ENCODE assay signal across 1 cellular context in genomic region chr21:46394819-46395152, GRCh38.
TF ChIP-seq lines count a peak whose summit lies in the region.

No MANE protein-coding gene starts in this region.

TF ChIP-seq in HepG2, 621 proteins besides CTCF, POLR2A, EP300 and RAD21 (continued from another document):
- no peak for TF ChIP-seq FOXP4 (CRISPR knock-in tag; IDR thresholded peaks at IDR 0.05)
- TF ChIP-seq SMAD1 (CRISPR knock-in tag; IDR thresholded peaks at IDR 0.05; ENCODE audit: borderline replicate concordance, low read depth): no peak
- TF ChIP-seq CHCHD3 (CRISPR knock-in tag; IDR thresholded peaks at IDR 0.05): no peak
- TF ChIP-seq THAP11 (CRISPR knock-in tag; IDR thresholded peaks at IDR 0.05): no peak
- no peak for TF ChIP-seq HNF4A (CRISPR knock-in tag; IDR thresholded peaks at IDR 0.05)
- no peak for TF ChIP-seq TEAD2 (CRISPR knock-in tag; IDR thresholded peaks at IDR 0.05)
- TF ChIP-seq TFDP2 (CRISPR knock-in tag; IDR thresholded peaks at IDR 0.05): no peak
- no peak for TF ChIP-seq FOXA1 (IDR thresholded peaks at IDR 0.05)
- TF ChIP-seq FOXA1 (CRISPR knock-in tag; IDR thresholded peaks at IDR 0.05): no peak
- TF ChIP-seq ZBTB44 (CRISPR knock-in tag; IDR thresholded peaks at IDR 0.05): no peak
- no peak for TF ChIP-seq CBX2 (IDR thresholded peaks at IDR 0.05; ENCODE audit: low read depth, low read length)
- TF ChIP-seq CBX2 (CRISPR knock-in tag; IDR thresholded peaks at IDR 0.05; ENCODE audit: low read depth): no peak
- TF ChIP-seq MZF1 (CRISPR knock-in tag; IDR thresholded peaks at IDR 0.05; ENCODE audit: borderline replicate concordance): no peak
- TF ChIP-seq ATF6 (CRISPR knock-in tag; conservative IDR thresholded peaks at IDR 0.05): no peak
- TF ChIP-seq XBP1 (CRISPR knock-in tag; IDR thresholded peaks at IDR 0.05): no peak
- TF ChIP-seq ZBTB37 (CRISPR knock-in tag; IDR thresholded peaks at IDR 0.05): no peak
- TF ChIP-seq ZNF280D (CRISPR knock-in tag; IDR thresholded peaks at IDR 0.05): no peak
- no peak for TF ChIP-seq MXI1 (IDR thresholded peaks at IDR 0.05; ENCODE audit: borderline replicate concordance, low read depth, low read length)
